Comparison of ENCODE assay signal across 30 cellular contexts in the genomic region with DNA sequence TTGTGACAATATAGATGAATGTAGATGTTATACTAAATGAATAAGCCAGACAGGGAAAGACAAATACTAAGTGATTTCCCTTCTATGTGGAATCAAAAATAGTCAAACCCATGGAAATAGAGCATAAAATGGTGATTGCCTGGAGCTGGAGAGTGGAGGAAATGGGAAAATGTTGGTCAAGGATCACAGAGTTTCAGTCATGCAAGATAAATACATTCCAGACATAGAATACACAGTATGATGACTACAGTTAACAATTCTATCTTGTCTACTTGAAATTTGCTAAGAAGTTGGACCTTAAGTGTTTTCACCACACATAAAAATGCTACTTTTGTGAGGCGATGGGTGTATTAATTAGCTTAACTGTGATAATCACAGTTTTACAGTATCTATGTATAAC.
"Had no signal": no experiment of that assay in that cellular context is flagged by ENCODE, and none has a peak within 500 bp of the region (broad histone marks: within the 10 kb centered on the region; RNA-seq: fewer than 3 reads in every experiment).

No MANE protein-coding gene starts in this region.

- H3K4me3 Mint-ChIP-seq: activated naive CD8-positive, alpha-beta T cell treated with anti-CD3 and anti-CD28 coated beads, Interleukin-2, amount 10 ng/mL, durations not matched to agents 7 days and 5 days; activated T-cell treated with anti-CD3 and anti-CD28 coated beads, Interleukin-2, amount 50 U/mL, for 24 hours; activated T-helper 17 cell treated with anti-CD3 and anti-CD28 coated beads, Interleukin-2, amount 50 U/mL, for 72 hours; brain; mesothelial cell of epicardium; natural killer cell; stimulated activated naive CD8-positive, alpha-beta T cell treated with anti-CD3 and anti-CD28 coated beads, Interleukin-15, Interleukin-2, amounts not matched to agents 100 ng/mL and 50 ng/mL, for 24 hours; T-cell; T-helper 2 cell treated with Interferon-gamma antibody and Interleukin-4, amounts not matched to agents 5 μg/mL and 100 μg/mL, for 36 hours; WTC11 had no signal

- H3K27ac Mint-ChIP-seq: activated naive CD8-positive, alpha-beta T cell treated with anti-CD3 and anti-CD28 coated beads, Interleukin-2, amount 10 ng/mL, durations not matched to agents 7 days and 5 days; activated T-cell treated with anti-CD3 and anti-CD28 coated beads, Interleukin-2, amount 50 U/mL, for 24 hours; activated T-helper 17 cell treated with anti-CD3 and anti-CD28 coated beads, Interleukin-2, amount 50 U/mL, for 72 hours; brain; mesothelial cell of epicardium; natural killer cell; stimulated activated naive CD8-positive, alpha-beta T cell treated with anti-CD3 and anti-CD28 coated beads, Interleukin-15, Interleukin-2, amounts not matched to agents 100 ng/mL and 50 ng/mL, for 24 hours; T-cell; T-helper 2 cell treated with Interferon-gamma antibody and Interleukin-4, amounts not matched to agents 5 μg/mL and 100 μg/mL, for 36 hours; WTC11 had no signal

- H3K36me3 ChIP-seq: gastroesophageal sphincter, heart left ventricle, ovary, prostate gland, right atrium auricular region, thyroid gland had no signal

- H3K4me1 ChIP-seq: gastroesophageal sphincter, heart left ventricle, prostate gland, right atrium auricular region, thyroid gland had no signal

- H3K27me3 Mint-ChIP-seq: activated naive CD8-positive, alpha-beta T cell treated with anti-CD3 and anti-CD28 coated beads, Interleukin-2, amount 10 ng/mL, durations not matched to agents 7 days and 5 days; activated T-cell treated with anti-CD3 and anti-CD28 coated beads, Interleukin-2, amount 50 U/mL, for 24 hours; brain; stimulated activated naive CD8-positive, alpha-beta T cell treated with anti-CD3 and anti-CD28 coated beads, Interleukin-15, Interleukin-2, amounts not matched to agents 100 ng/mL and 50 ng/mL, for 24 hours; T-cell had no signal

- ATAC-seq: activated T-helper 17 cell treated with anti-CD3 and anti-CD28 coated beads, Interleukin-2, amount 50 U/mL, for 72 hours; esophagus mucosa; gastroesophageal sphincter; heart left ventricle; left ventricle myocardium superior; natural killer cell; T-cell; WTC11 had no signal

- DNase-seq: activated CD4-positive, alpha-beta T cell treated with anti-CD3 and anti-CD28 coated beads, Interleukin-2, amount 50 U/mL, for 4 hours; activated CD8-positive, alpha-beta memory T cell treated with anti-CD3 and anti-CD28 coated beads for 24 hours; activated CD8-positive, alpha-beta memory T cell treated with anti-CD3 and anti-CD28 coated beads, Interleukin-2, amount 50 U/mL, for 4 hours; activated naive CD4-positive, alpha-beta T cell; activated naive CD8-positive, alpha-beta T cell treated with anti-CD3 and anti-CD28 coated beads, Interleukin-2, amount 10 ng/mL, durations not matched to agents 7 days and 5 days; activated T-cell treated with anti-CD3 and anti-CD28 coated beads, Interleukin-2, amount 50 U/mL, for 24 hours; amniotic stem cell; caudate nucleus; dermis blood vessel endothelial cell; effector memory CD4-positive, alpha-beta T cell; heart left ventricle; kidney; left ventricle myocardium superior; mammary epithelial cell; natural killer cell; ovary; stimulated activated CD4-positive, alpha-beta T cell treated with anti-CD3 and anti-CD28 coated beads, Interleukin-12 subunit alpha, Interleukin-12 subunit beta, amount 100 ng/mL, for 4 hours; substantia nigra; T-cell; thyroid gland had no signal

- H3K27me3 ChIP-seq: gastroesophageal sphincter, heart left ventricle, ovary, right atrium auricular region, thyroid gland had no signal

- H3K4me3 ChIP-seq: gastroesophageal sphincter, heart left ventricle, ovary, prostate gland, right atrium auricular region, thyroid gland had no signal

- H3K36me3 Mint-ChIP-seq: activated naive CD8-positive, alpha-beta T cell treated with anti-CD3 and anti-CD28 coated beads, Interleukin-2, amount 10 ng/mL, durations not matched to agents 7 days and 5 days; brain; mesothelial cell of epicardium; T-cell had no signal

- H3K27ac ChIP-seq: gastroesophageal sphincter, heart left ventricle, ovary, prostate gland, right atrium auricular region, thyroid gland had no signal

- H3K4me1 Mint-ChIP-seq: activated naive CD8-positive, alpha-beta T cell treated with anti-CD3 and anti-CD28 coated beads, Interleukin-2, amount 10 ng/mL, durations not matched to agents 7 days and 5 days; activated T-helper 17 cell treated with anti-CD3 and anti-CD28 coated beads, Interleukin-2, amount 50 U/mL, for 72 hours; brain; mesothelial cell of epicardium; natural killer cell; T-cell; WTC11 had no signal

- H3K9me3 ChIP-seq: gastroesophageal sphincter, heart left ventricle, ovary, prostate gland, right atrium auricular region, thyroid gland had no signal
